Comparison of ENCODE assay signal across 20 cellular contexts in the genomic region with DNA sequence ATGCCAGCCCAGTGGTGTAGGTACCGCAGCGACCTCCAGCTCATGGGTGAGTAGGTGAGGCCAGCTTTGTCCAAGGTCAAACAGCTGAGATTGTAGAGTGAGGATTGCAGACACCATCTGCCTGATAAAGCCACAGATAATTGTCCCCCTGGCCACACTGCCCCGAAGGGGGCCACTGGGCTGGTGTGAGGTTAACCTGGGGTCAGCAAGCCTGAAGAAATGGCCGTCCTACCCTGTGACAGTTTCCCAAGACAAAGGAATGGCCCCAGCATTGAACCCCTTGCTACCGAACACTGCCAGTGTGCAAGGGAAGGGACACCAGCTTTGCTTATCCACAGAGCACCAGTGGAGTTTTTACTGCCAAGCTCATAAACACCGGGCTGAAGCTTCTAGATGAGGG. TPM values are rescaled to one million over a fixed set of nuclear protein-coding genes. Genes with fewer than 3 reads are reported as not detected.
DNase-seq lines count a peak whose midpoint lies in the region; FAIRE-seq and TF ChIP-seq lines count a peak whose summit lies in the region.
"Had no signal": no experiment of that assay in that cellular context is flagged by ENCODE, and none has a peak within 500 bp of the region (broad histone marks: within the 10 kb centered on the region; RNA-seq: fewer than 3 reads in every experiment).

No MANE protein-coding gene starts in this region.

- no peak overlapping the region for H3K9ac ChIP-seq in Loucy (ENCODE audit: low read depth, low read length, poor library complexity, severe bottlenecking)
- H3K9ac ChIP-seq: BLaER1 had no signal

- H3K9me2 ChIP-seq in Loucy (replicated peaks; ENCODE audit: low read depth, low read length): no peaks in the 10 kb centered on the region

- no peaks in the 10 kb centered on the region for H3K9me3 ChIP-seq in Loucy (ENCODE audit: insufficient read depth, low read depth, low read length)
- H3K9me3 ChIP-seq in BE2C: no peaks in the 10 kb centered on the region
- H3K9me3 ChIP-seq: BLaER1, Caco-2, HAP-1 had no signal

- H3K4me3 ChIP-seq in Loucy (ENCODE audit: low read length, poor library complexity, severe bottlenecking): no peak overlapping the region
- H3K4me3 ChIP-seq in BE2C (ENCODE audit: low read depth, low read length): no peak overlapping the region
- H3K4me3 ChIP-seq: BLaER1, GM12878, HAP-1 had no signal

- H3K27me3 ChIP-seq in Loucy (ENCODE audit: insufficient read depth, low read length, poor library complexity, severe bottlenecking) (no peaks in the 10 kb centered on the region), BE2C (no peaks in the 10 kb centered on the region)
- H3K27me3 ChIP-seq: BLaER1 had no signal

- H3K4me2 ChIP-seq in Loucy (ENCODE audit: low read depth, low read length, poor library complexity, severe bottlenecking): no peak overlapping the region
- H3K4me2 ChIP-seq: BLaER1 had no signal

- no peak for TF ChIP-seq CTCF in Loucy (conservative IDR thresholded peaks at IDR 0.05; ENCODE audit: low read length)
- TF ChIP-seq CTCF in BE2C (IDR thresholded peaks at IDR 0.05; ENCODE audit: low read depth, low read length): no peak

- H3K4me1 ChIP-seq in Loucy (ENCODE audit: insufficient read depth, low read length, poor library complexity, severe bottlenecking): no peaks in the 10 kb centered on the region
- no peaks in the 10 kb centered on the region for H3K4me1 ChIP-seq in BE2C
- H3K4me1 ChIP-seq: Caco-2, HAP-1 had no signal

- H4K20me1 ChIP-seq in Loucy (ENCODE audit: insufficient read depth, low read length, poor library complexity, severe bottlenecking): no peaks in the 10 kb centered on the region
- H4K20me1 ChIP-seq: BLaER1 had no signal

- DNase-seq in GM12892 (ENCODE audit: insufficient read length) (no peak), mesenteric fat pad (ENCODE audit: low spot score) (peak; percentile 81), BE2C (no peak), NCI-H1694 (lab: John Stamatoyannopoulos, UW) (no peak), amniotic stem cell (lab: John Stamatoyannopoulos, UW) (no peak)
- DNase-seq: Caco-2; CD4-positive, CD25-positive, alpha-beta regulatory T cell; CD8-positive, alpha-beta T cell; DMS153; DND-41; GOT3; HFFc6 had no signal

- H3F3A ChIP-seq in Loucy (ENCODE audit: low read depth): no peaks in the 10 kb centered on the region

- H3K36me3 ChIP-seq in Loucy (ENCODE audit: insufficient read depth, low read length) (no peaks in the 10 kb centered on the region), BE2C (no peaks in the 10 kb centered on the region)
- H3K36me3 ChIP-seq: HAP-1 had no signal

- H2AFZ ChIP-seq in Loucy (ENCODE audit: low read length): peak overlapping the region; percentile 55; the same call in 1 of the 2 replicates

- no peak for TF ChIP-seq POLR2A in GM12892 (IDR thresholded peaks at IDR 0.05; ENCODE audit: low read depth, low read length)

- peak; percentile 30 for FAIRE-seq in GM12892 (lab: Jason Lieb, UNC)
- FAIRE-seq: G401.6, GM12878, GM18507, H54 had no signal

- H3K79me2 ChIP-seq in Loucy (ENCODE audit: insufficient read depth, low read length): no peaks in the 10 kb centered on the region

RNA-seq across cellular contexts. Expression of gene ECHDC3, which starts 23.0 kb away (rescaled TPM):
- 7.6 TPM for polyA plus RNA-seq in GM12892 (2012; ENCODE audit: missing spikeins)
- 161 TPM for total RNA-seq in mesenteric fat pad
- polyA plus RNA-seq in BE2C (2012; ENCODE audit: insufficient read depth, insufficient read length, low read depth): 2.4 TPM
- total RNA-seq: A172 had no signal

RNA-seq across cellular contexts. Expression of gene PROSER2, which starts 58.0 kb away (rescaled TPM):
- 0.34 TPM for polyA plus RNA-seq in GM12892 (2012; ENCODE audit: missing spikeins)
- total RNA-seq in mesenteric fat pad: 9.1 TPM
- polyA plus RNA-seq in BE2C (2012; ENCODE audit: insufficient read depth, insufficient read length, low read depth): not detected
